Comparison of ENCODE assay signal across 8 cellular contexts in genomic region chr12:105864316-105864715, GRCh38.
"Had no signal": no experiment of that assay in that cellular context is flagged by ENCODE, and none has a peak within 500 bp of the region (broad histone marks: within the 10 kb centered on the region; RNA-seq: fewer than 3 reads in every experiment).

No MANE protein-coding gene starts in this region.

- H3K9me3 ChIP-seq: HAP-1 had no signal

- H3K4me3 ChIP-seq: GM23248, HAP-1 had no signal

- H3K9ac ChIP-seq: GM23248 had no signal

- H3K27ac ChIP-seq: GM23248, HL-60 had no signal

- H3K36me3 ChIP-seq: HAP-1 had no signal

- ATAC-seq: HCT116, HepG2 had no signal

- DNase-seq: GM23248, GOT3, H7, HFFc6 had no signal

- H2AFZ ChIP-seq: GM23248 had no signal

- H3K4me1 ChIP-seq: HAP-1 had no signal
